Comparison of ENCODE assay signal across 9 cellular contexts in the genomic region with DNA sequence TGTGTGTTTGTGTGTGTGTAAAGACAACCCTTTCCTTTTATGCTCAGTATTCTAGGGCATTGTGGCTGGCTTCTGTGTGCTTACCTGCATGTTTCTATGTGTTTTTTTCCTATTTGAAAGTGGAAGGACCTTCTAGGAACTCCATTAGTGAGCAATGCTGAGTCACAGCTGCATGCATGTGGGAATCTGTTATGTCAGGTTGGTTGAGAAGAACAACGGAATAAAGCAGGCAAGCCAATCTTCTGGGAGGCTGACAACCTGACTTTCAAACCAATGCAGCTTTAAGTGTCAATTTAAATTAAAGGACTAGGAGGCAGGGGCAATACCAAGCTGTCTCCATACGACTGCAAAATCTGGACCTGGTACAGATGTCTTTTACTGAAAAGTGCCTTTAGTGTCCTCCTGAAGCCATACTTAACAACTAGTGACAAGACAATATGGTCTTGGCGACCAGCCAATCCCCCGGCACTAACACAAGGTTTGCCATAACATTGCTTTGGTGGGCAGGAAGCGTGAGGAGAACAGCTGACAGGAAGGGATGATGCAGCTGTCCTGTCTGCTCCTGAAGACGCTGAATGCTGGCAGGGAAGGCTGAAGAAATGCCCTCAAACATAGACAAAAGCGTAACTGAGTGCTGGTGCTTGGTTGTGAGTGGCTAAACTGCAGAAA.
DNase-seq lines count a peak whose midpoint lies in the region; ATAC-seq lines count a peak whose summit lies in the region.
"Had no signal": no experiment of that assay in that cellular context is flagged by ENCODE, and none has a peak within 500 bp of the region (broad histone marks: within the 10 kb centered on the region; RNA-seq: fewer than 3 reads in every experiment).

No MANE protein-coding gene starts in this region.

- CTCF ChIA-PET in activated CD4-positive, alpha-beta T cell treated with anti-CD3 and anti-CD28 coated beads for 36 hours (lab: Charles Lee), result no interaction called here

- intact Hi-C loops in activated CD4-positive, alpha-beta T cell treated with anti-CD3 and anti-CD28 coated beads for 36 hours (cut with DNase I, micrococcal nuclease), result no loop called here

- H3K4me3 Mint-ChIP-seq in activated CD4-positive, alpha-beta T cell treated with anti-CD3 and anti-CD28 coated beads for 36 hours, result no peak overlapping the region
- H3K4me3 Mint-ChIP-seq: stimulated activated naive B cell treated with anti-CD40 and anti-IgM and Interleukin-4, amounts not matched to agents 10 μg/mL and 1 μg/mL and 100 μg/mL, for 72 hours had no signal

- in situ Hi-C loops in Caki2 (cut with HindIII; ENCODE audit: low pct_unique_long_range_greater_than_20kb, low sequenced_read_pairs), result no loop called here

- no peak overlapping the region for H3K27ac Mint-ChIP-seq in activated CD4-positive, alpha-beta T cell treated with anti-CD3 and anti-CD28 coated beads for 36 hours
- H3K27ac Mint-ChIP-seq: stimulated activated naive B cell treated with anti-CD40 and anti-IgM and Interleukin-4, amounts not matched to agents 10 μg/mL and 1 μg/mL and 100 μg/mL, for 72 hours had no signal

- POLR2A ChIA-PET in activated CD4-positive, alpha-beta T cell treated with anti-CD3 and anti-CD28 coated beads for 36 hours (lab: Charles Lee), result no interaction called here

- H3K4me1 Mint-ChIP-seq in activated CD4-positive, alpha-beta T cell treated with anti-CD3 and anti-CD28 coated beads for 36 hours, result no peaks in the 10 kb centered on the region
- H3K4me1 Mint-ChIP-seq: stimulated activated naive B cell treated with anti-CD40 and anti-IgM and Interleukin-4, amounts not matched to agents 10 μg/mL and 1 μg/mL and 100 μg/mL, for 72 hours had no signal

- DNase-seq in Caki2 (ENCODE audit: low read depth) (peak; percentile 16), NCI-H187 (lab: John Stamatoyannopoulos, UW) (peak; percentile 25 to 37), SHP77 treated with DMSO at 0.1 percent for 48 hours (lab: John Stamatoyannopoulos, UW) (peak; percentile 86), left kidney (ENCODE audit: low read depth, low spot score) (peak; percentile 57), NCI-H526 (lab: John Stamatoyannopoulos, UW) (no peak), NOMO-1 treated with dmso at 0.1 percent for 144 hours (lab: John Stamatoyannopoulos, UW; ENCODE audit: unreplicated experiment) (no peak), left lobe of liver (ENCODE audit: low spot score) (no peak)
- DNase-seq in activated CD4-positive, alpha-beta T cell treated with anti-CD3 and anti-CD28 coated beads for 36 hours, result no peak
- DNase-seq: stimulated activated naive B cell treated with anti-CD40 and anti-IgM and Interleukin-4, amounts not matched to agents 10 μg/mL and 1 μg/mL and 100 μg/mL, for 72 hours had no signal

- no peak for ATAC-seq in activated CD4-positive, alpha-beta T cell treated with anti-CD3 and anti-CD28 coated beads for 36 hours
- no peak for ATAC-seq in left lobe of liver
- ATAC-seq: stimulated activated naive B cell treated with anti-CD40 and anti-IgM and Interleukin-4, amounts not matched to agents 10 μg/mL and 1 μg/mL and 100 μg/mL, for 72 hours had no signal

- H3K36me3 Mint-ChIP-seq in activated CD4-positive, alpha-beta T cell treated with anti-CD3 and anti-CD28 coated beads for 36 hours (ENCODE audit: low read depth), result no peaks in the 10 kb centered on the region
- H3K36me3 Mint-ChIP-seq: stimulated activated naive B cell treated with anti-CD40 and anti-IgM and Interleukin-4, amounts not matched to agents 10 μg/mL and 1 μg/mL and 100 μg/mL, for 72 hours had no signal

- H3K27me3 Mint-ChIP-seq in activated CD4-positive, alpha-beta T cell treated with anti-CD3 and anti-CD28 coated beads for 36 hours, result no peaks in the 10 kb centered on the region
- H3K27me3 Mint-ChIP-seq: stimulated activated naive B cell treated with anti-CD40 and anti-IgM and Interleukin-4, amounts not matched to agents 10 μg/mL and 1 μg/mL and 100 μg/mL, for 72 hours had no signal

- H3K9me3 Mint-ChIP-seq in activated CD4-positive, alpha-beta T cell treated with anti-CD3 and anti-CD28 coated beads for 36 hours (ENCODE audit: low read depth), result peaks cover 7% of the 10 kb centered on the region
- H3K9me3 Mint-ChIP-seq: stimulated activated naive B cell treated with anti-CD40 and anti-IgM and Interleukin-4, amounts not matched to agents 10 μg/mL and 1 μg/mL and 100 μg/mL, for 72 hours had no signal

Comparison
In these comparisons a context has a peak if more than half of its experiments do, and no peak if none do; other contexts are left out.
1. DNase-seq: peak in Caki2 (single experiment), NCI-H187 (2 of 2), SHP77 treated with DMSO at 0.1 percent for 48 hours (single experiment) and left kidney (single experiment); none in NCI-H526 (0 of 2), activated CD4-positive, alpha-beta T cell treated with anti-CD3 and anti-CD28 coated beads for 36 hours (single experiment), NOMO-1 treated with dmso at 0.1 percent for 144 hours (single experiment) and left lobe of liver (single experiment).